ENCODE assay signal across 16 cellular contexts in genomic region chr17:19275457-19276082, GRCh38.
"Had no signal": no experiment of that assay in that cellular context is flagged by ENCODE, and none has a peak within 500 bp of the region (broad histone marks: within the 10 kb centered on the region; RNA-seq: fewer than 3 reads in every experiment).

No MANE protein-coding gene starts in this region.

- H3K9me3 ChIP-seq: mucosa of descending colon, sigmoid colon, thoracic aorta had no signal

- H3K4me3 ChIP-seq: mucosa of descending colon, sigmoid colon, thoracic aorta had no signal

- DNase-seq: activated naive CD4-positive, alpha-beta T cell treated with anti-CD3 and anti-CD28 coated beads, Interleukin-2, amount 10 ng/mL, durations not matched to agents 7 days and 5 days; caudate nucleus; cortex of kidney; effector memory CD4-positive, alpha-beta T cell; hippocampal formation; left colon; mucosa of descending colon; naive thymus-derived CD8-positive, alpha-beta T cell; occipital lobe; stimulated activated CD4-positive, alpha-beta T cell treated with anti-CD3 and anti-CD28 coated beads, Interleukin-12 subunit alpha, Interleukin-12 subunit beta, amount 100 ng/mL, for 4 hours; stimulated activated CD4-positive, alpha-beta T cell treated with anti-CD3 and anti-CD28 coated beads, Interleukin-2, amount 100 ng/mL, for 48 hours; stimulated activated naive CD8-positive, alpha-beta T cell treated with anti-CD3 and anti-CD28 coated beads, Interleukin-15, Interleukin-2, amounts not matched to agents 100 U/mL and 50 U/mL, for 24 hours; T-helper 9 cell had no signal

- H3K27me3 ChIP-seq: sigmoid colon had no signal

- H3K36me3 ChIP-seq: thoracic aorta had no signal

- ATAC-seq: left colon; mucosa of descending colon; naive thymus-derived CD8-positive, alpha-beta T cell; stimulated activated naive CD8-positive, alpha-beta T cell treated with anti-CD3 and anti-CD28 coated beads, Interleukin-15, Interleukin-2, amounts not matched to agents 100 U/mL and 50 U/mL, for 24 hours had no signal

- H3K27ac ChIP-seq: sigmoid colon, thoracic aorta, VCaP had no signal
